In genomic region chr10:11009471-11010308, GRCh38 we compare ENCODE assay signal across 14 cellular contexts. TPM values are rescaled to one million over a fixed set of nuclear protein-coding genes. Genes with fewer than 3 reads are reported as not detected.
DNase-seq lines count a peak whose midpoint lies in the region; TF ChIP-seq lines count a peak whose summit lies in the region.
"Had no signal": no experiment of that assay in that cellular context is flagged by ENCODE, and none has a peak within 500 bp of the region (broad histone marks: within the 10 kb centered on the region; RNA-seq: fewer than 3 reads in every experiment).

No MANE protein-coding gene starts in this region.

- H4K20me1 ChIP-seq in mammary epithelial cell (ENCODE audit: insufficient read depth, low read length), result no peaks in the 10 kb centered on the region

- H3K36me3 ChIP-seq in mammary epithelial cell (ENCODE audit: insufficient read depth, low read length) (no peaks in the 10 kb centered on the region), tibial nerve (no peaks in the 10 kb centered on the region), uterus (no peaks in the 10 kb centered on the region)
- H3K36me3 ChIP-seq: tibial artery had no signal

- H3K4me2 ChIP-seq in mammary epithelial cell (ENCODE audit: insufficient read depth, low read depth, low read length), result no peak overlapping the region

- no peak for TF ChIP-seq EP300 in tibial nerve (IDR thresholded peaks at IDR 0.05)

- H3K9me3 ChIP-seq in mammary epithelial cell (replicated peaks; ENCODE audit: insufficient read depth, low read length), result peaks cover 2% of the 10 kb centered on the region
- no peaks in the 10 kb centered on the region for H3K9me3 ChIP-seq in tibial nerve
- H3K9me3 ChIP-seq in uterus, result no peaks in the 10 kb centered on the region
- H3K9me3 ChIP-seq: tibial artery had no signal

- no peaks in the 10 kb centered on the region for H3K79me2 ChIP-seq in mammary epithelial cell (ENCODE audit: insufficient read depth, low read length)

- peak; percentile 40 for DNase-seq in MCF 10A (ENCODE audit: unreplicated experiment)
- no peak for DNase-seq in mammary epithelial cell
- DNase-seq in kidney tubule cell (ENCODE audit: low spot score), result peak; percentile 20
- no peak for DNase-seq in tibial nerve (ENCODE audit: low spot score in 2 of 2)
- no peak for DNase-seq in NOMO-1 treated with dmso at 0.1 percent for 144 hours (lab: John Stamatoyannopoulos, UW; ENCODE audit: unreplicated experiment)
- DNase-seq in NCI-H2107 treated with DMSO at 0.1 percent for 48 hours (lab: John Stamatoyannopoulos, UW; ENCODE audit: unreplicated experiment), result no peak
- no peak for DNase-seq in uterus
- DNase-seq: DMS79 treated with DMSO at 0.1 percent for 48 hours, NCI-H1105 treated with DMSO at 0.1 percent for 48 hours, NCI-H510A, tibial artery had no signal

- H3K27me3 ChIP-seq in mammary epithelial cell (ENCODE audit: insufficient read depth, low read length) (no peaks in the 10 kb centered on the region), tibial nerve (no peaks in the 10 kb centered on the region), uterus (no peaks in the 10 kb centered on the region)
- H3K27me3 ChIP-seq: tibial artery had no signal

- TF ChIP-seq CTCF in MCF 10A (IDR thresholded peaks at IDR 0.05; ENCODE audit: unreplicated experiment) (no peak), mammary epithelial cell (conservative IDR thresholded peaks at IDR 0.05 in 1 of 2, IDR thresholded peaks at IDR 0.05 in 1 of 2; ENCODE audit: extremely low read depth in 1 of 2, insufficient read depth in 1 of 2, low read depth in 1 of 2, low read length in 2 of 2) (no peak), tibial nerve (IDR thresholded peaks at IDR 0.05) (no peak), uterus (IDR thresholded peaks at IDR 0.05) (no peak)

- no peak overlapping the region for H2AFZ ChIP-seq in mammary epithelial cell (ENCODE audit: low read depth, low read length)

- H3K27ac ChIP-seq in mammary epithelial cell (ENCODE audit: insufficient read depth, low read depth, low read length) (no peak overlapping the region), angular gyrus (ENCODE audit: low read depth, low read length) (peak overlapping the region; percentile 23), tibial nerve (peak overlapping the region; percentile 21 to 98 (median 89)), uterus (peak overlapping the region in 1 of 2 donors; percentile 49)
- H3K27ac ChIP-seq: tibial artery had no signal

- H3K36me3 Mint-ChIP-seq in MCF 10A (ENCODE audit: insufficient read depth, unreplicated experiment), result no peaks in the 10 kb centered on the region

- no peak overlapping the region for H3K4me3 ChIP-seq in mammary epithelial cell (replicated peaks in 1 of 3; ENCODE audit: insufficient read depth in 1 of 3, low read depth in 2 of 3, low read length in 3 of 3)
- no peak overlapping the region for H3K4me3 ChIP-seq in tibial nerve
- H3K4me3 ChIP-seq in uterus, result no peak overlapping the region
- H3K4me3 ChIP-seq: GM12878, tibial artery had no signal

- in situ Hi-C loops in mammary epithelial cell (cut with MboI; ENCODE audit: low sequenced_read_pairs in 2 of 2), result no loop called here

- dilution Hi-C loops in mammary epithelial cell (cut with HindIII; ENCODE audit: low sequenced_read_pairs), result no loop called here

- WGBS in mammary epithelial cell (ENCODE audit: low coverage, missing lambda C conversion rate), result 67% methylated on average over 13 of the region's 13 CpGs
- WGBS in tibial nerve, 2 donors, result 66 to 67% methylated on average over 13 of the region's 13 CpGs

- TF ChIP-seq POLR2A in tibial nerve (IDR thresholded peaks at IDR 0.05) (peak in 1 of 2 donors; percentile 8), uterus (IDR thresholded peaks at IDR 0.05) (no peak)

- CTCF ChIA-PET in MCF 10A (lab: Yijun Ruan, JAX) (interaction anchor here (0.6 kb wide), 1 partner anchor 1668 kb away, joined by 3 read pairs; no protein-coding TSS in a partner anchor), mammary epithelial cell (lab: Charles Lee; ENCODE audit: low non-redundant PET) (no interaction called here)

- POLR2A ChIA-PET in MCF 10A (lab: Yijun Ruan, JAX), result no interaction called here

- intact Hi-C loops in MCF 10A (cut with micrococcal nuclease), result no loop called here
- intact Hi-C loops in mammary epithelial cell (cut with micrococcal nuclease), result no loop called here
- intact Hi-C loops in uterus (cut with DNase I; ENCODE audit: low total_unique reads), result no loop called here

- no peak overlapping the region for H3K4me3 Mint-ChIP-seq in MCF 10A (ENCODE audit: unreplicated experiment)

- no peaks in the 10 kb centered on the region for H3K4me1 ChIP-seq in mammary epithelial cell (ENCODE audit: insufficient read depth, low read length)
- H3K4me1 ChIP-seq in tibial nerve, result peaks cover 0 to 31% (median 8%) of the 10 kb centered on the region in 4 donors
- no peaks in the 10 kb centered on the region for H3K4me1 ChIP-seq in uterus
- H3K4me1 ChIP-seq: tibial artery had no signal

- peaks cover 15% of the 10 kb centered on the region for H3K27me3 Mint-ChIP-seq in MCF 10A (ENCODE audit: insufficient read depth, unreplicated experiment)

- BruUV-seq in MCF 10A (replicated peaks; lab: Mats Ljungman, UMichigan) (no TSS peak), mammary epithelial cell (replicated peaks; lab: Mats Ljungman, UMichigan) (no TSS peak)

- no peaks in the 10 kb centered on the region for H3K9me3 Mint-ChIP-seq in MCF 10A (ENCODE audit: unreplicated experiment)
- H3K9me3 Mint-ChIP-seq: activated T-helper 2 cell treated with anti-CD3 and anti-CD28 coated beads, Interferon-gamma antibody, Interleukin-2, Interleukin-4, amounts not matched to agents 10 μg/mL and 5 μg/mL and 100 μg/mL, durations not matched to agents 14 hours and 24 hours and 36 hours had no signal

- no peak overlapping the region for H3K9ac ChIP-seq in mammary epithelial cell (ENCODE audit: insufficient read depth, low read length)

- H3K4me1 Mint-ChIP-seq in MCF 10A (ENCODE audit: insufficient read depth, unreplicated experiment), result no peaks in the 10 kb centered on the region

- H3K27ac Mint-ChIP-seq in MCF 10A (ENCODE audit: low read depth, unreplicated experiment), result no peak overlapping the region
- H3K27ac Mint-ChIP-seq: activated T-helper 2 cell treated with anti-CD3 and anti-CD28 coated beads, Interferon-gamma antibody, Interleukin-2, Interleukin-4, amounts not matched to agents 10 μg/mL and 5 μg/mL and 100 μg/mL, durations not matched to agents 14 hours and 24 hours and 36 hours had no signal

RNA-seq across cellular contexts. Expression of gene CELF2, which starts 8.0 kb away (rescaled TPM):
- total RNA-seq in MCF 10A (2022), result 0.07 TPM in 1 of 2 replicates, not detected in the other
- total RNA-seq in mammary epithelial cell, result 1 to 10 TPM in 1 of 2 donors, under 1 TPM in 1; 0.19 to 2.5 TPM
- polyA plus RNA-seq in mammary epithelial cell, result 0.60 TPM
- 10.4 TPM for polyA minus RNA-seq in mammary epithelial cell
- total RNA-seq in tibial nerve, result 100 to 1,000 TPM; 106 to 127 (median 120) TPM
- total RNA-seq in uterus, result 10 to 100 TPM; 12.8 to 59.2 (median 44.0) TPM

Comparison
In these comparisons a context has a peak if more than half of its experiments do, and no peak if none do; other contexts are left out.
1. DNase-seq: peak in MCF 10A (single experiment) and kidney tubule cell (single experiment); none in mammary epithelial cell (single experiment), tibial nerve (0 of 2), NOMO-1 treated with dmso at 0.1 percent for 144 hours (single experiment), NCI-H2107 treated with DMSO at 0.1 percent for 48 hours (single experiment) and uterus (0 of 2).